In the genomic region with DNA sequence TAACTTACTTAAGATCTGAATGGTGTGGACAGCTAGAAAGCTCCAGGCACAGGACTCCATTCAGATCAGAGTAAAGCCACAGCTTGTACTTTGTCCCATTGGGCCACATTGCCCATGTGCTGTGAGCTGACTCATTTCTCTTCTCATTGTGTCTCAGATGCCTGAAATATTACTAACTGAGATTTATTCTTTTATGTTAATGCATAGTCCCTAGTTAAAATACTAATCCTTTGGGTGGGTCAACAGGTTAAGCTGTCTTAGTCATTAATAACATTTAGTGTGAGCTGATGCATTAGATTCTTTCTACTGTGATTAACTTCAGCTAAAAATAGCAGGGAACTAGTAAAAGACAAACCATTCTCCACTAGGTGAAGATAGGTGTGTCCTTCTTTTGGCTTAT, we compare ENCODE assay signal across 1 cellular context.
TF ChIP-seq lines count a peak whose summit lies in the region.

No MANE protein-coding gene starts in this region.

TF ChIP-seq in HepG2, 621 proteins besides CTCF, POLR2A, EP300 and RAD21 (continued from another document and continues in another):
- TF ChIP-seq, protein P1, sequence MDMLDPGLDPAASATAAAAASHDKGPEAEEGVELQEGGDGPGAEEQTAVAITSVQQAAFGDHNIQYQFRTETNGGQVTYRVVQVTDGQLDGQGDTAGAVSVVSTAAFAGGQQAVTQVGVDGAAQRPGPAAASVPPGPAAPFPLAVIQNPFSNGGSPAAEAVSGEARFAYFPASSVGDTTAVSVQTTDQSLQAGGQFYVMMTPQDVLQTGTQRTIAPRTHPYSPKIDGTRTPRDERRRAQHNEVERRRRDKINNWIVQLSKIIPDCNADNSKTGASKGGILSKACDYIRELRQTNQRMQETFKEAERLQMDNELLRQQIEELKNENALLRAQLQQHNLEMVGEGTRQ (IDR thresholded peaks at IDR 0.05; ENCODE audit: low read depth, low read length) = 0 out of 2 replicates have a peak, but pooled peaks have one; percentile 57
- TF ChIP-seq, protein P1 (CRISPR knock-in tag; IDR thresholded peaks at IDR 0.05; ENCODE audit: borderline replicate concordance) = no peak; the same call in 1 of the 2 replicates
- TF ChIP-seq SMAD3 (CRISPR knock-in tag; IDR thresholded peaks at IDR 0.05) (no peak), ZNF337 (CRISPR knock-in tag; IDR thresholded peaks at IDR 0.05; ENCODE audit: borderline replicate concordance, low read depth) (no peak), ZNF614 (CRISPR knock-in tag; IDR thresholded peaks at IDR 0.05; ENCODE audit: borderline replicate concordance) (no peak), NFYB (CRISPR knock-in tag; IDR thresholded peaks at IDR 0.05) (no peak), SIN3B (IDR thresholded peaks at IDR 0.05; ENCODE audit: low read length) (no peak), ZBTB3 (CRISPR knock-in tag; IDR thresholded peaks at IDR 0.05; ENCODE audit: borderline replicate concordance, low read depth) (no peak), ZNF75D (CRISPR knock-in tag; IDR thresholded peaks at IDR 0.05; ENCODE audit: borderline replicate concordance) (no peak), HNF4A (CRISPR knock-in tag; IDR thresholded peaks at IDR 0.05) (peak; percentile 52), CEBPG (CRISPR knock-in tag; IDR thresholded peaks at IDR 0.05) (0 out of 2 replicates have a peak, but pooled peaks have one; percentile 12), KLF16 (CRISPR knock-in tag; IDR thresholded peaks at IDR 0.05) (no peak), STAG1 (CRISPR knock-in tag; IDR thresholded peaks at IDR 0.05) (no peak), KLF13 (CRISPR knock-in tag; IDR thresholded peaks at IDR 0.05) (no peak), ZNF792 (CRISPR knock-in tag; IDR thresholded peaks at IDR 0.05) (no peak), ZNF251 (CRISPR knock-in tag; IDR thresholded peaks at IDR 0.05) (no peak), ZNF207 (IDR thresholded peaks at IDR 0.05; ENCODE audit: borderline replicate concordance) (no peak), SOX13 (IDR thresholded peaks at IDR 0.05) (no peak), SOX13 (CRISPR knock-in tag; conservative IDR thresholded peaks at IDR 0.05 in 1 of 2, IDR thresholded peaks at IDR 0.05 in 1 of 2) (peak in 1 of 2 experiments; percentile 52; a peak in 1 of 4 replicates), SOX5 (CRISPR knock-in tag; IDR thresholded peaks at IDR 0.05; ENCODE audit: borderline replicate concordance) (peak; percentile 65), ASH2L (IDR thresholded peaks at IDR 0.05; ENCODE audit: insufficient read length, low read depth, low read length) (peak; percentile 31), KDM4B (CRISPR knock-in tag; IDR thresholded peaks at IDR 0.05) (no peak), SETDB1 (CRISPR knock-in tag; IDR thresholded peaks at IDR 0.05; ENCODE audit: borderline replicate concordance) (no peak), ZNF20 (CRISPR knock-in tag; IDR thresholded peaks at IDR 0.05) (no peak), NR2F6 (IDR thresholded peaks at IDR 0.05) (peak; percentile 9; the same call in 1 of the 2 replicates), NR2F6 (CRISPR knock-in tag; IDR thresholded peaks at IDR 0.05) (no peak), ZNF674 (CRISPR knock-in tag; IDR thresholded peaks at IDR 0.05; ENCODE audit: low read depth) (no peak), ZSCAN25 (CRISPR knock-in tag; IDR thresholded peaks at IDR 0.05) (no peak), ZNF7 (CRISPR knock-in tag; IDR thresholded peaks at IDR 0.05) (no peak), ZNF746 (CRISPR knock-in tag; IDR thresholded peaks at IDR 0.05) (no peak), PHF20 (CRISPR knock-in tag; IDR thresholded peaks at IDR 0.05) (no peak), CAMTA2 (CRISPR knock-in tag; IDR thresholded peaks at IDR 0.05; ENCODE audit: borderline replicate concordance) (no peak), ZNF562 (CRISPR knock-in tag; IDR thresholded peaks at IDR 0.05; ENCODE audit: borderline replicate concordance) (no peak), KDM5A (IDR thresholded peaks at IDR 0.05; ENCODE audit: borderline replicate concordance, low read length) (no peak), TEAD3 (CRISPR knock-in tag; optimal IDR thresholded peaks at IDR 0.05; ENCODE audit: borderline replicate concordance) (peak; percentile 23)
- TF ChIP-seq, protein P2, sequence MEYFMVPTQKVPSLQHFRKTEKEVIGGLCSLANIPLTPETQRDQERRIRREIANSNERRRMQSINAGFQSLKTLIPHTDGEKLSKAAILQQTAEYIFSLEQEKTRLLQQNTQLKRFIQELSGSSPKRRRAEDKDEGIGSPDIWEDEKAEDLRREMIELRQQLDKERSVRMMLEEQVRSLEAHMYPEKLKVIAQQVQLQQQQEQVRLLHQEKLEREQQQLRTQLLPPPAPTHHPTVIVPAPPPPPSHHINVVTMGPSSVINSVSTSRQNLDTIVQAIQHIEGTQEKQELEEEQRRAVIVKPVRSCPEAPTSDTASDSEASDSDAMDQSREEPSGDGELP (IDR thresholded peaks at IDR 0.05; ENCODE audit: borderline replicate concordance, low read depth) = no peak
- TF ChIP-seq, protein P3, sequence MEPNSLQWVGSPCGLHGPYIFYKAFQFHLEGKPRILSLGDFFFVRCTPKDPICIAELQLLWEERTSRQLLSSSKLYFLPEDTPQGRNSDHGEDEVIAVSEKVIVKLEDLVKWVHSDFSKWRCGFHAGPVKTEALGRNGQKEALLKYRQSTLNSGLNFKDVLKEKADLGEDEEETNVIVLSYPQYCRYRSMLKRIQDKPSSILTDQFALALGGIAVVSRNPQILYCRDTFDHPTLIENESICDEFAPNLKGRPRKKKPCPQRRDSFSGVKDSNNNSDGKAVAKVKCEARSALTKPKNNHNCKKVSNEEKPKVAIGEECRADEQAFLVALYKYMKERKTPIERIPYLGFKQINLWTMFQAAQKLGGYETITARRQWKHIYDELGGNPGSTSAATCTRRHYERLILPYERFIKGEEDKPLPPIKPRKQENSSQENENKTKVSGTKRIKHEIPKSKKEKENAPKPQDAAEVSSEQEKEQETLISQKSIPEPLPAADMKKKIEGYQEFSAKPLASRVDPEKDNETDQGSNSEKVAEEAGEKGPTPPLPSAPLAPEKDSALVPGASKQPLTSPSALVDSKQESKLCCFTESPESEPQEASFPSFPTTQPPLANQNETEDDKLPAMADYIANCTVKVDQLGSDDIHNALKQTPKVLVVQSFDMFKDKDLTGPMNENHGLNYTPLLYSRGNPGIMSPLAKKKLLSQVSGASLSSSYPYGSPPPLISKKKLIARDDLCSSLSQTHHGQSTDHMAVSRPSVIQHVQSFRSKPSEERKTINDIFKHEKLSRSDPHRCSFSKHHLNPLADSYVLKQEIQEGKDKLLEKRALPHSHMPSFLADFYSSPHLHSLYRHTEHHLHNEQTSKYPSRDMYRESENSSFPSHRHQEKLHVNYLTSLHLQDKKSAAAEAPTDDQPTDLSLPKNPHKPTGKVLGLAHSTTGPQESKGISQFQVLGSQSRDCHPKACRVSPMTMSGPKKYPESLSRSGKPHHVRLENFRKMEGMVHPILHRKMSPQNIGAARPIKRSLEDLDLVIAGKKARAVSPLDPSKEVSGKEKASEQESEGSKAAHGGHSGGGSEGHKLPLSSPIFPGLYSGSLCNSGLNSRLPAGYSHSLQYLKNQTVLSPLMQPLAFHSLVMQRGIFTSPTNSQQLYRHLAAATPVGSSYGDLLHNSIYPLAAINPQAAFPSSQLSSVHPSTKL (CRISPR knock-in tag; IDR thresholded peaks at IDR 0.05) = peak; percentile 47; the same call in 1 of the 2 replicates
- TF ChIP-seq, protein P4, sequence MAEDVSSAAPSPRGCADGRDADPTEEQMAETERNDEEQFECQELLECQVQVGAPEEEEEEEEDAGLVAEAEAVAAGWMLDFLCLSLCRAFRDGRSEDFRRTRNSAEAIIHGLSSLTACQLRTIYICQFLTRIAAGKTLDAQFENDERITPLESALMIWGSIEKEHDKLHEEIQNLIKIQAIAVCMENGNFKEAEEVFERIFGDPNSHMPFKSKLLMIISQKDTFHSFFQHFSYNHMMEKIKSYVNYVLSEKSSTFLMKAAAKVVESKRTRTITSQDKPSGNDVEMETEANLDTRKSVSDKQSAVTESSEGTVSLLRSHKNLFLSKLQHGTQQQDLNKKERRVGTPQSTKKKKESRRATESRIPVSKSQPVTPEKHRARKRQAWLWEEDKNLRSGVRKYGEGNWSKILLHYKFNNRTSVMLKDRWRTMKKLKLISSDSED (CRISPR knock-in tag; IDR thresholded peaks at IDR 0.05) = no peak
- TF ChIP-seq, protein P5, sequence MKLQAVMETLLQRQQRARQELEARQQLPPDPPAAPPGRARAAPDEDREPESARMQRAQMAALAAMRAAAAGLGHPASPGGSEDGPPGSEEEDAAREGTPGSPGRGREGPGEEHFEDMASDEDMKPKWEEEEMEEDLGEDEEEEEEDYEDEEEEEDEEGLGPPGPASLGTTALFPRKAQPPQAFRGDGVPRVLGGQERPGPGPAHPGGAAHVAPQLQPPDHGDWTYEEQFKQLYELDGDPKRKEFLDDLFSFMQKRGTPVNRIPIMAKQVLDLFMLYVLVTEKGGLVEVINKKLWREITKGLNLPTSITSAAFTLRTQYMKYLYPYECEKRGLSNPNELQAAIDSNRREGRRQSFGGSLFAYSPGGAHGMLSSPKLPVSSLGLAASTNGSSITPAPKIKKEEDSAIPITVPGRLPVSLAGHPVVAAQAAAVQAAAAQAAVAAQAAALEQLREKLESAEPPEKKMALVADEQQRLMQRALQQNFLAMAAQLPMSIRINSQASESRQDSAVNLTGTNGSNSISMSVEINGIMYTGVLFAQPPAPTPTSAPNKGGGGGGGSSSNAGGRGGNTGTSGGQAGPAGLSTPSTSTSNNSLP (IDR thresholded peaks at IDR 0.05; ENCODE audit: low read depth, low read length) = peak; percentile 38; the same call in 1 of the 2 replicates
- TF ChIP-seq, protein P6, sequence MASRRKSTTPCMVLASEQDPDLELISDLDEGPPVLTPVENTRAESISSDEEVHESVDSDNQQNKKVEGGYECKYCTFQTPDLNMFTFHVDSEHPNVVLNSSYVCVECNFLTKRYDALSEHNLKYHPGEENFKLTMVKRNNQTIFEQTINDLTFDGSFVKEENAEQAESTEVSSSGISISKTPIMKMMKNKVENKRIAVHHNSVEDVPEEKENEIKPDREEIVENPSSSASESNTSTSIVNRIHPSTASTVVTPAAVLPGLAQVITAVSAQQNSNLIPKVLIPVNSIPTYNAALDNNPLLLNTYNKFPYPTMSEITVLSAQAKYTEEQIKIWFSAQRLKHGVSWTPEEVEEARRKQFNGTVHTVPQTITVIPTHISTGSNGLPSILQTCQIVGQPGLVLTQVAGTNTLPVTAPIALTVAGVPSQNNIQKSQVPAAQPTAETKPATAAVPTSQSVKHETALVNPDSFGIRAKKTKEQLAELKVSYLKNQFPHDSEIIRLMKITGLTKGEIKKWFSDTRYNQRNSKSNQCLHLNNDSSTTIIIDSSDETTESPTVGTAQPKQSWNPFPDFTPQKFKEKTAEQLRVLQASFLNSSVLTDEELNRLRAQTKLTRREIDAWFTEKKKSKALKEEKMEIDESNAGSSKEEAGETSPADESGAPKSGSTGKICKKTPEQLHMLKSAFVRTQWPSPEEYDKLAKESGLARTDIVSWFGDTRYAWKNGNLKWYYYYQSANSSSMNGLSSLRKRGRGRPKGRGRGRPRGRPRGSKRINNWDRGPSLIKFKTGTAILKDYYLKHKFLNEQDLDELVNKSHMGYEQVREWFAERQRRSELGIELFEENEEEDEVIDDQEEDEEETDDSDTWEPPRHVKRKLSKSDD (CRISPR knock-in tag; IDR thresholded peaks at IDR 0.05; ENCODE audit: low read depth) = no peak
- TF ChIP-seq, protein P7, sequence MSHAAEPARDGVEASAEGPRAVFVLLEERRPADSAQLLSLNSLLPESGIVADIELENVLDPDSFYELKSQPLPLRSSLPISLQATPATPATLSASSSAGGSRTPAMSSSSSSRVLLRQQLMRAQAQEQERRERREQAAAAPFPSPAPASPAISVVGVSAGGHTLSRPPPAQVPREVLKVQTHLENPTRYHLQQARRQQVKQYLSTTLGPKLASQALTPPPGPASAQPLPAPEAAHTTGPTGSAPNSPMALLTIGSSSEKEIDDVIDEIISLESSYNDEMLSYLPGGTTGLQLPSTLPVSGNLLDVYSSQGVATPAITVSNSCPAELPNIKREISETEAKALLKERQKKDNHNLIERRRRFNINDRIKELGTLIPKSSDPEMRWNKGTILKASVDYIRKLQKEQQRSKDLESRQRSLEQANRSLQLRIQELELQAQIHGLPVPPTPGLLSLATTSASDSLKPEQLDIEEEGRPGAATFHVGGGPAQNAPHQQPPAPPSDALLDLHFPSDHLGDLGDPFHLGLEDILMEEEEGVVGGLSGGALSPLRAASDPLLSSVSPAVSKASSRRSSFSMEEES (CRISPR knock-in tag; IDR thresholded peaks at IDR 0.05) = no peak
- TF ChIP-seq, protein P8, sequence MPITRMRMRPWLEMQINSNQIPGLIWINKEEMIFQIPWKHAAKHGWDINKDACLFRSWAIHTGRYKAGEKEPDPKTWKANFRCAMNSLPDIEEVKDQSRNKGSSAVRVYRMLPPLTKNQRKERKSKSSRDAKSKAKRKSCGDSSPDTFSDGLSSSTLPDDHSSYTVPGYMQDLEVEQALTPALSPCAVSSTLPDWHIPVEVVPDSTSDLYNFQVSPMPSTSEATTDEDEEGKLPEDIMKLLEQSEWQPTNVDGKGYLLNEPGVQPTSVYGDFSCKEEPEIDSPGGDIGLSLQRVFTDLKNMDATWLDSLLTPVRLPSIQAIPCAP (CRISPR knock-in tag; IDR thresholded peaks at IDR 0.05; ENCODE audit: low read depth) = no peak
- TF ChIP-seq, protein P9, sequence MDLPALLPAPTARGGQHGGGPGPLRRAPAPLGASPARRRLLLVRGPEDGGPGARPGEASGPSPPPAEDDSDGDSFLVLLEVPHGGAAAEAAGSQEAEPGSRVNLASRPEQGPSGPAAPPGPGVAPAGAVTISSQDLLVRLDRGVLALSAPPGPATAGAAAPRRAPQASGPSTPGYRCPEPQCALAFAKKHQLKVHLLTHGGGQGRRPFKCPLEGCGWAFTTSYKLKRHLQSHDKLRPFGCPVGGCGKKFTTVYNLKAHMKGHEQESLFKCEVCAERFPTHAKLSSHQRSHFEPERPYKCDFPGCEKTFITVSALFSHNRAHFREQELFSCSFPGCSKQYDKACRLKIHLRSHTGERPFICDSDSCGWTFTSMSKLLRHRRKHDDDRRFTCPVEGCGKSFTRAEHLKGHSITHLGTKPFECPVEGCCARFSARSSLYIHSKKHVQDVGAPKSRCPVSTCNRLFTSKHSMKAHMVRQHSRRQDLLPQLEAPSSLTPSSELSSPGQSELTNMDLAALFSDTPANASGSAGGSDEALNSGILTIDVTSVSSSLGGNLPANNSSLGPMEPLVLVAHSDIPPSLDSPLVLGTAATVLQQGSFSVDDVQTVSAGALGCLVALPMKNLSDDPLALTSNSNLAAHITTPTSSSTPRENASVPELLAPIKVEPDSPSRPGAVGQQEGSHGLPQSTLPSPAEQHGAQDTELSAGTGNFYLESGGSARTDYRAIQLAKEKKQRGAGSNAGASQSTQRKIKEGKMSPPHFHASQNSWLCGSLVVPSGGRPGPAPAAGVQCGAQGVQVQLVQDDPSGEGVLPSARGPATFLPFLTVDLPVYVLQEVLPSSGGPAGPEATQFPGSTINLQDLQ (CRISPR knock-in tag; IDR thresholded peaks at IDR 0.05) = no peak
- TF ChIP-seq, protein P10, sequence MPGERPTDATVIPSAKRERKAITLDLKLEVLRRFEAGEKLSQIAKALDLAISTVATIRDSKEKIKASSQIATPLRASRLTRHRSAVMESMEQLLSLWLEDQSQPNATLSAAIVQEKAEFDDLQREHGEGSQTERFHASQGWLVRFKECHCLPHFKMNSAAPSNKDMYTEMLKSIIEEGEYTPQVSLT (CRISPR knock-in tag; IDR thresholded peaks at IDR 0.05; ENCODE audit: borderline replicate concordance, low read depth) = no peak
